Comparison of ENCODE assay signal across 8 cellular contexts in genomic region chr7:151570366-151570915, GRCh38. TPM values are rescaled to one million over a fixed set of nuclear protein-coding genes. Genes with fewer than 3 reads are reported as not detected.
DNase-seq lines count a peak whose midpoint lies in the region; ATAC-seq and TF ChIP-seq lines count a peak whose summit lies in the region.

No MANE protein-coding gene starts in this region.

- no peaks in the 10 kb centered on the region for H3K27me3 Mint-ChIP-seq in activated T-helper 1 cell treated with anti-CD3 and anti-CD28 coated beads, Interleukin-12 subunit alpha, Interleukin-12 subunit beta, Interleukin-2, Interleukin-4 antibody, amounts not matched to agents 30 ng/mL and 10 ng/mL and 1 ng/mL, durations not matched to agents 14 hours and 24 hours and 36 hours (ENCODE audit: insufficient read depth)
- H3K27me3 Mint-ChIP-seq in activated CD4-positive, alpha-beta T cell treated with anti-CD3 and anti-CD28 coated beads, Interleukin-2, amount 10 ng/mL, durations not matched to agents 7 days and 5 days, result no peaks in the 10 kb centered on the region

- peaks cover 0 to 14% (median 6%) of the 10 kb centered on the region in 12 donors for H3K4me1 ChIP-seq in heart left ventricle
- peaks cover 12% of the 10 kb centered on the region; the same call in 1 of the 2 replicates for H3K4me1 ChIP-seq in PC-3 (ENCODE audit: insufficient read depth, low read length)
- H3K4me1 ChIP-seq in tibial nerve, result no peaks in the 10 kb centered on the region

- no TSS peak for BruUV-seq in PC-3 (replicated peaks; lab: Mats Ljungman, UMichigan)

- CTCF ChIA-PET in PC-3 (lab: Charles Lee), result no interaction called here
- CTCF ChIA-PET in activated CD4-positive, alpha-beta T cell treated with anti-CD3 and anti-CD28 coated beads, Interleukin-2, amount 10 ng/mL, durations not matched to agents 7 days and 5 days (lab: Charles Lee), result interaction anchor here (1.1 kb wide), 1 partner anchor 11 kb away, joined by 3 read pairs; no protein-coding TSS in a partner anchor

- H3K4me1 Mint-ChIP-seq in activated T-helper 1 cell treated with anti-CD3 and anti-CD28 coated beads, Interleukin-12 subunit alpha, Interleukin-12 subunit beta, Interleukin-2, Interleukin-4 antibody, amounts not matched to agents 30 ng/mL and 10 ng/mL and 1 ng/mL, durations not matched to agents 14 hours and 24 hours and 36 hours (ENCODE audit: low read depth), result no peaks in the 10 kb centered on the region
- H3K4me1 Mint-ChIP-seq in activated CD4-positive, alpha-beta T cell treated with anti-CD3 and anti-CD28 coated beads, Interleukin-2, amount 10 ng/mL, durations not matched to agents 7 days and 5 days, result no peaks in the 10 kb centered on the region

- no peak overlapping the region for H3K27ac Mint-ChIP-seq in activated T-helper 1 cell treated with anti-CD3 and anti-CD28 coated beads, Interleukin-12 subunit alpha, Interleukin-12 subunit beta, Interleukin-2, Interleukin-4 antibody, amounts not matched to agents 30 ng/mL and 10 ng/mL and 1 ng/mL, durations not matched to agents 14 hours and 24 hours and 36 hours
- no peak overlapping the region for H3K27ac Mint-ChIP-seq in activated CD4-positive, alpha-beta T cell treated with anti-CD3 and anti-CD28 coated beads, Interleukin-2, amount 10 ng/mL, durations not matched to agents 7 days and 5 days

- no peak for TF ChIP-seq EP300 in tibial nerve (IDR thresholded peaks at IDR 0.05)

- no peak overlapping the region for H3K9ac ChIP-seq in PC-3 (ENCODE audit: low read length)

- H3K4me3 ChIP-seq in heart left ventricle, result no peak overlapping the region
- H3K4me3 ChIP-seq in PC-3 (ENCODE audit: low read length), result no peak overlapping the region
- H3K4me3 ChIP-seq in fibroblast of mammary gland (ENCODE audit: control insufficient read depth, low read depth, low read length), result no peak overlapping the region
- H3K4me3 ChIP-seq in tibial nerve, result no peak overlapping the region

- H3K27ac ChIP-seq in heart left ventricle (no peak overlapping the region), PC-3 (ENCODE audit: low read length) (no peak overlapping the region), tibial nerve (no peak overlapping the region)

- no peak for ATAC-seq in heart left ventricle
- no peak for ATAC-seq in Right ventricle myocardium inferior
- ATAC-seq in PC-3, result no peak

- H3K9me3 ChIP-seq in heart left ventricle (no peaks in the 10 kb centered on the region), PC-3 (ENCODE audit: low read length) (no peaks in the 10 kb centered on the region), tibial nerve (no peaks in the 10 kb centered on the region)

- no peaks in the 10 kb centered on the region for H4K20me1 ChIP-seq in PC-3 (ENCODE audit: low read length)

- H3F3A ChIP-seq in PC-3 (ENCODE audit: low read length, unreplicated experiment), result no peaks in the 10 kb centered on the region

- no peaks in the 10 kb centered on the region for H3K9me2 ChIP-seq in PC-3 (replicated peaks; ENCODE audit: low read length)

- intact Hi-C loops in heart left ventricle (cut with DNase I), result loop anchor here in 5 of 10 donors (5.0 to 10.0 kb wide), 4 partner anchors 64 to 192 kb away; no protein-coding TSS in a partner anchor
- intact Hi-C loops in Right ventricle myocardium inferior (cut with DNase I), result loop anchor here (5.0 kb wide), 1 partner anchor 187 kb away; no protein-coding TSS in a partner anchor
- intact Hi-C loops in PC-3 (cut with micrococcal nuclease), result loop anchor here (1.0 to 5.0 kb wide), 6 partner anchors 28 to 189 kb away; no protein-coding TSS in a partner anchor
- intact Hi-C loops in activated T-helper 1 cell treated with anti-CD3 and anti-CD28 coated beads, Interleukin-12 subunit alpha, Interleukin-12 subunit beta, Interleukin-2, Interleukin-4 antibody, amounts not matched to agents 30 ng/mL and 10 ng/mL and 1 ng/mL, durations not matched to agents 14 hours and 24 hours and 36 hours (cut with micrococcal nuclease), result loop anchor here (1.0 kb wide), 1 partner anchor 189 kb away; no protein-coding TSS in a partner anchor

- no peak overlapping the region for H2AFZ ChIP-seq in PC-3 (ENCODE audit: low read length)

- H3K36me3 ChIP-seq in heart left ventricle, result peaks cover 0 to 66% (median 34%) of the 10 kb centered on the region in 9 donors
- H3K36me3 ChIP-seq in PC-3 (ENCODE audit: low read depth, low read length), result peaks cover 2% of the 10 kb centered on the region; the same call in 1 of the 2 replicates
- H3K36me3 ChIP-seq in tibial nerve, result peaks cover 0 to 23% (median 0%) of the 10 kb centered on the region in 3 donors

- POLR2A ChIA-PET in PC-3 (lab: Charles Lee; ENCODE audit: unreplicated experiment), result no interaction called here
- POLR2A ChIA-PET in activated CD4-positive, alpha-beta T cell treated with anti-CD3 and anti-CD28 coated beads, Interleukin-2, amount 10 ng/mL, durations not matched to agents 7 days and 5 days (lab: Charles Lee), result no interaction called here

- peaks cover 4% of the 10 kb centered on the region for H3K36me3 Mint-ChIP-seq in activated T-helper 1 cell treated with anti-CD3 and anti-CD28 coated beads, Interleukin-12 subunit alpha, Interleukin-12 subunit beta, Interleukin-2, Interleukin-4 antibody, amounts not matched to agents 30 ng/mL and 10 ng/mL and 1 ng/mL, durations not matched to agents 14 hours and 24 hours and 36 hours (ENCODE audit: low read depth)
- peaks cover 7% of the 10 kb centered on the region for H3K36me3 Mint-ChIP-seq in activated CD4-positive, alpha-beta T cell treated with anti-CD3 and anti-CD28 coated beads, Interleukin-2, amount 10 ng/mL, durations not matched to agents 7 days and 5 days (ENCODE audit: low read depth)

- H3K27me3 ChIP-seq in heart left ventricle (no peaks in the 10 kb centered on the region), PC-3 (ENCODE audit: low read length) (no peaks in the 10 kb centered on the region), tibial nerve (no peaks in the 10 kb centered on the region)

- TF ChIP-seq CTCF in heart left ventricle (IDR thresholded peaks at IDR 0.05) (peak in 11 of 12 donors; percentile 22 to 65 (median 44)), PC-3 (conservative IDR thresholded peaks at IDR 0.05; ENCODE audit: low read depth, low read length) (peak; percentile 72), fibroblast of mammary gland (conservative IDR thresholded peaks at IDR 0.05; ENCODE audit: control insufficient read depth, insufficient read depth, low read depth, low read length) (peak; percentile 70), tibial nerve (IDR thresholded peaks at IDR 0.05) (peak in 4 of 5 experiments; percentile 15 to 52 (median 36))

- DNase-seq in heart left ventricle, result no peak
- DNase-seq in Right ventricle myocardium inferior (ENCODE audit: missing footprints), result no peak
- DNase-seq in PC-3, result peak; percentile 52
- DNase-seq in fibroblast of mammary gland (ENCODE audit: low read depth), result peak; percentile 58
- DNase-seq in tibial nerve (ENCODE audit: low spot score in 2 of 2), result no peak
- DNase-seq in activated T-helper 1 cell treated with anti-CD3 and anti-CD28 coated beads, Interleukin-12 subunit alpha, Interleukin-12 subunit beta, Interleukin-2, Interleukin-4 antibody, amounts not matched to agents 30 ng/mL and 10 ng/mL and 1 ng/mL, durations not matched to agents 14 hours and 24 hours and 36 hours (ENCODE audit: low spot score), result no peak
- DNase-seq in iPS-NIHi7 (ENCODE audit: extremely low spot score), result no peak
- DNase-seq in activated CD4-positive, alpha-beta T cell treated with anti-CD3 and anti-CD28 coated beads, Interleukin-2, amount 10 ng/mL, durations not matched to agents 7 days and 5 days, result no peak

- H3K4me2 ChIP-seq in PC-3 (ENCODE audit: low read length), result no peak overlapping the region

- no peaks in the 10 kb centered on the region for H3K79me2 ChIP-seq in PC-3 (ENCODE audit: low read length)

- no peak overlapping the region for H3K4me3 Mint-ChIP-seq in activated T-helper 1 cell treated with anti-CD3 and anti-CD28 coated beads, Interleukin-12 subunit alpha, Interleukin-12 subunit beta, Interleukin-2, Interleukin-4 antibody, amounts not matched to agents 30 ng/mL and 10 ng/mL and 1 ng/mL, durations not matched to agents 14 hours and 24 hours and 36 hours
- H3K4me3 Mint-ChIP-seq in activated CD4-positive, alpha-beta T cell treated with anti-CD3 and anti-CD28 coated beads, Interleukin-2, amount 10 ng/mL, durations not matched to agents 7 days and 5 days, result no peak overlapping the region

- no peaks in the 10 kb centered on the region for H3K9me3 Mint-ChIP-seq in activated T-helper 1 cell treated with anti-CD3 and anti-CD28 coated beads, Interleukin-12 subunit alpha, Interleukin-12 subunit beta, Interleukin-2, Interleukin-4 antibody, amounts not matched to agents 30 ng/mL and 10 ng/mL and 1 ng/mL, durations not matched to agents 14 hours and 24 hours and 36 hours
- no peaks in the 10 kb centered on the region for H3K9me3 Mint-ChIP-seq in activated CD4-positive, alpha-beta T cell treated with anti-CD3 and anti-CD28 coated beads, Interleukin-2, amount 10 ng/mL, durations not matched to agents 7 days and 5 days

- TF ChIP-seq POLR2A in heart left ventricle (IDR thresholded peaks at IDR 0.05) (no peak), tibial nerve (IDR thresholded peaks at IDR 0.05) (no peak)

RNA-seq across cellular contexts. Expression of gene RHEB, which starts 50.7 kb away (rescaled TPM):
- 100 to 1,000 TPM in 6 of 9 donors, 10 to 100 TPM in 3; 81.4 to 155 (median 106) TPM for total RNA-seq in heart left ventricle
- polyA plus RNA-seq in heart left ventricle, result 100 to 1,000 TPM in 1 of 2 donors, 10 to 100 TPM in 1; 90.1 to 153 TPM
- total RNA-seq in Right ventricle myocardium inferior, result 135 TPM
- total RNA-seq in PC-3 (2014; rRNA removed), result 87.0 and 99.3 TPM in 2 replicates
- 100 to 1,000 TPM in 3 of 4 donors, 10 to 100 TPM in 1; 95.4 to 128 (median 103) TPM for total RNA-seq in tibial nerve
- total RNA-seq in activated T-helper 1 cell treated with anti-CD3 and anti-CD28 coated beads, Interleukin-12 subunit alpha, Interleukin-12 subunit beta, Interleukin-2, Interleukin-4 antibody, amounts not matched to agents 30 ng/mL and 10 ng/mL and 1 ng/mL, durations not matched to agents 14 hours and 24 hours and 36 hours, result 62.5 and 65.5 TPM in 2 replicates
- total RNA-seq in activated CD4-positive, alpha-beta T cell treated with anti-CD3 and anti-CD28 coated beads, Interleukin-2, amount 10 ng/mL, durations not matched to agents 7 days and 5 days, result 10 to 100 TPM; 86.8 to 90.7 TPM

Comparison
In these comparisons a context has a peak if more than half of its experiments do, and no peak if none do; other contexts are left out.
1. DNase-seq: peak in PC-3 (single experiment) and fibroblast of mammary gland (single experiment); none in heart left ventricle (0 of 5), Right ventricle myocardium inferior (single experiment), tibial nerve (0 of 2), activated T-helper 1 cell treated with anti-CD3 and anti-CD28 coated beads, Interleukin-12 subunit alpha, Interleukin-12 subunit beta, Interleukin-2, Interleukin-4 antibody, amounts not matched to agents 30 ng/mL and 10 ng/mL and 1 ng/mL, durations not matched to agents 14 hours and 24 hours and 36 hours (single experiment), iPS-NIHi7 (single experiment) and activated CD4-positive, alpha-beta T cell treated with anti-CD3 and anti-CD28 coated beads, Interleukin-2, amount 10 ng/mL, durations not matched to agents 7 days and 5 days (single experiment).
2. Peak in every context shown above with its lines, with median percentiles within 50 percentile points of each other: CTCF ChIP-seq.